Comparison of ENCODE assay signal across 8 cellular contexts in genomic region chr13:41682001-41682400, GRCh38.
"Had no signal": no experiment of that assay in that cellular context is flagged by ENCODE, and none has a peak within 500 bp of the region (broad histone marks: within the 10 kb centered on the region; RNA-seq: fewer than 3 reads in every experiment).

No MANE protein-coding gene starts in this region.

- FAIRE-seq: G401.6, GM12878, GM12891, GM12892, GM18507, GM19239 had no signal

- ATAC-seq: GM12878 had no signal

- H3K4me3 ChIP-seq: GM12878 had no signal

- DNase-seq: GDM1, GF-D8 had no signal
